In the genomic region with DNA sequence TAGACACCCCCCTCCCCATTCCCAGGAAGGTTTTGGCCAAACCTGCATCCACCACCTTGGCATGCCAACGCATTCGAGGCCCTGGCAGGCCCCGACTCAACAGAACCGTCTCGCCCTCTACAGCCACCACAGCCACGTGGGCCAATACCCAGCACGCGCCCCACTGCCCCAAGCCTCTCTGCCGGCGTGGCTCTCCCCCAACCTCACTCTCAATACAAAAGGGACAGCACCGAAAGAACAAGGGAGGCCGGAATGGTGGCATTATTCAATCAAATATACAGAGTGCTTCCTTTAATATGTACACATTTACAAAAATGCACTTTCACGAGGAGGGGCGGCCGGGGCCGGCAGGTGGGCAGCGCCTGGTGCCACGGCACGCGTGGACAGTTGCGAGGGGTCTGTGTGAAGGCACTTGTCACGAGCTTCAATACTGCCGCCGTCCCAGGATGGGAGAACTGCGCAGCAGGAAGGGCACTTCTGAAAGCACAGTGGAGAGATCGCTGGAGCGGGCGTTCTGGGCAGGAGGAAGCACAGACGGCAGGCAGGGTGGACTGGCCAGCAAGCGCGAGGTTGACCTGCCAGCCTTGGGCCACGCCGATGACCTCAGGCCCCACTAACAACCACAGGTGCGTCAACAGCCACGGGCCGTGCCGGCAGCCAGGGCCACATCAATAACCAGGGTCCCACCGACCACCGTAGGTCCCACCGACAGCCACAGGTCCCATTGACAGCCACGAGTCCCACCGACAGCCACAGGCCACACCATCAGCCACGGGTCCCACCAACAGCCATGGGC, we compare ENCODE assay signal across 35 cellular contexts. TPM values are rescaled to one million over a fixed set of nuclear protein-coding genes. Genes with fewer than 3 reads are reported as not detected.
DNase-seq lines count a peak whose midpoint lies in the region; ATAC-seq and TF ChIP-seq lines count a peak whose summit lies in the region.
"Had no signal": no experiment of that assay in that cellular context is flagged by ENCODE, and none has a peak within 500 bp of the region (broad histone marks: within the 10 kb centered on the region; RNA-seq: fewer than 3 reads in every experiment).

No MANE protein-coding gene starts in this region.

- H3K4me1 Mint-ChIP-seq in endothelial cell (ENCODE audit: unreplicated experiment): no peaks in the 10 kb centered on the region
- H3K4me1 Mint-ChIP-seq: activated CD4-positive, alpha-beta memory T cell treated with anti-CD3 and anti-CD28 coated beads, Interleukin-2, amount 10 ng/mL, durations not matched to agents 7 days and 5 days; activated naive CD4-positive, alpha-beta T cell treated with anti-CD3 and anti-CD28 coated beads, Interleukin-2, amount 10 ng/mL, durations not matched to agents 7 days and 5 days; brain; CD4-positive, CD25-positive, alpha-beta regulatory T cell; stimulated activated effector memory CD8-positive, alpha-beta T cell treated with anti-CD3 and anti-CD28 coated beads, Interleukin-12 subunit alpha, Interleukin-12 subunit beta, amount 100 ng/mL, for 72 hours; T-helper 17 cell had no signal

- H3K4me2 ChIP-seq in osteoblast (ENCODE audit: insufficient read depth, low read length): no peak overlapping the region
- H3K4me2 ChIP-seq: A549 had no signal

- intact Hi-C loops in right cardiac atrium (cut with DNase I) (no loop called here), cardiac septum (cut with DNase I) (no loop called here)

- ATAC-seq in right cardiac atrium: no peak
- ATAC-seq: A549; activated CD4-positive, CD25-positive, alpha-beta regulatory T cell treated with anti-CD3 and anti-CD28 coated beads, Interleukin-2, amount 50 U/mL, for 24 hours; pancreas; sciatic nerve; SK-N-SH treated with all-trans-retinoic acid at 6 μM for 48 hours; stimulated activated effector memory CD8-positive, alpha-beta T cell treated with anti-CD3 and anti-CD28 coated beads, Interleukin-12 subunit alpha, Interleukin-12 subunit beta, amount 100 ng/mL, for 72 hours; T-helper 17 cell had no signal

- H3K4me1 ChIP-seq in right cardiac atrium (ENCODE audit: control insufficient read depth, insufficient read depth, low read length) (no peaks in the 10 kb centered on the region), osteoblast (ENCODE audit: insufficient read depth, low read length) (no peaks in the 10 kb centered on the region)
- H3K4me1 ChIP-seq: A549, adrenal gland, pancreas had no signal

- H3K27ac ChIP-seq in right cardiac atrium (ENCODE audit: low read length) (no peak overlapping the region), osteoblast (ENCODE audit: low read depth, low read length) (no peak overlapping the region)
- H3K27ac ChIP-seq: A549, adrenal gland, dorsolateral prefrontal cortex, pancreas had no signal

- H3K4me3 ChIP-seq in right cardiac atrium (ENCODE audit: low read length): no peak overlapping the region
- H3K4me3 ChIP-seq in osteoblast (ENCODE audit: insufficient read depth, low read length): no peak overlapping the region
- H3K4me3 ChIP-seq: A549, adrenal gland, dorsolateral prefrontal cortex, pancreas had no signal

- H3K27me3 ChIP-seq in right cardiac atrium (ENCODE audit: control insufficient read depth, insufficient read depth) (no peaks in the 10 kb centered on the region), osteoblast (ENCODE audit: insufficient read depth, low read length) (no peaks in the 10 kb centered on the region)
- H3K27me3 ChIP-seq: dorsolateral prefrontal cortex, pancreas had no signal

- peak overlapping the region; percentile 80 for H3K4me3 Mint-ChIP-seq in endothelial cell (ENCODE audit: unreplicated experiment)
- H3K4me3 Mint-ChIP-seq: activated CD4-positive, alpha-beta memory T cell treated with anti-CD3 and anti-CD28 coated beads, Interleukin-2, amount 10 ng/mL, durations not matched to agents 7 days and 5 days; activated naive CD4-positive, alpha-beta T cell treated with anti-CD3 and anti-CD28 coated beads, Interleukin-2, amount 10 ng/mL, durations not matched to agents 7 days and 5 days; activated T-helper 1 cell treated with anti-CD3 and anti-CD28 coated beads, Interleukin-12 subunit alpha, Interleukin-12 subunit beta, Interleukin-2, Interleukin-4 antibody, amounts not matched to agents 30 ng/mL and 10 ng/mL and 1 ng/mL, durations not matched to agents 14 hours and 24 hours and 36 hours; brain; CD4-positive, CD25-positive, alpha-beta regulatory T cell; nephron progenitor cell; stimulated activated effector memory CD8-positive, alpha-beta T cell treated with anti-CD3 and anti-CD28 coated beads, Interleukin-12 subunit alpha, Interleukin-12 subunit beta, amount 100 ng/mL, for 72 hours; T-helper 17 cell had no signal

- TF ChIP-seq CTCF in endothelial cell (IDR thresholded peaks at IDR 0.05; ENCODE audit: unreplicated experiment) (no peak), osteoblast (IDR thresholded peaks at IDR 0.05; ENCODE audit: extremely low read depth, low read depth, low read length) (no peak)

- H3K36me3 Mint-ChIP-seq in endothelial cell (ENCODE audit: low read depth, unreplicated experiment): peaks cover 33% of the 10 kb centered on the region
- H3K36me3 Mint-ChIP-seq: activated naive CD4-positive, alpha-beta T cell treated with anti-CD3 and anti-CD28 coated beads, Interleukin-2, amount 10 ng/mL, durations not matched to agents 7 days and 5 days; CD4-positive, CD25-positive, alpha-beta regulatory T cell; stimulated activated effector memory CD8-positive, alpha-beta T cell treated with anti-CD3 and anti-CD28 coated beads, Interleukin-12 subunit alpha, Interleukin-12 subunit beta, amount 100 ng/mL, for 72 hours had no signal

- H3K36me3 ChIP-seq in osteoblast (ENCODE audit: insufficient read depth, low read length): no peaks in the 10 kb centered on the region
- H3K36me3 ChIP-seq: adrenal gland, pancreas had no signal

- no peak overlapping the region for H2AFZ ChIP-seq in osteoblast (ENCODE audit: low read length)

- peak overlapping the region; percentile 14 for H3K27ac Mint-ChIP-seq in endothelial cell (ENCODE audit: unreplicated experiment)
- H3K27ac Mint-ChIP-seq: activated CD4-positive, alpha-beta memory T cell treated with anti-CD3 and anti-CD28 coated beads, Interleukin-2, amount 10 ng/mL, durations not matched to agents 7 days and 5 days; activated naive CD4-positive, alpha-beta T cell treated with anti-CD3 and anti-CD28 coated beads, Interleukin-2, amount 10 ng/mL, durations not matched to agents 7 days and 5 days; activated T-helper 1 cell treated with anti-CD3 and anti-CD28 coated beads, Interleukin-12 subunit alpha, Interleukin-12 subunit beta, Interleukin-2, Interleukin-4 antibody, amounts not matched to agents 30 ng/mL and 10 ng/mL and 1 ng/mL, durations not matched to agents 14 hours and 24 hours and 36 hours; brain; nephron progenitor cell; stimulated activated effector memory CD8-positive, alpha-beta T cell treated with anti-CD3 and anti-CD28 coated beads, Interleukin-12 subunit alpha, Interleukin-12 subunit beta, amount 100 ng/mL, for 72 hours; T-helper 17 cell had no signal

- no peaks in the 10 kb centered on the region for H3K9me3 ChIP-seq in right cardiac atrium (ENCODE audit: control insufficient read depth, low read length)
- peaks cover 8% of the 10 kb centered on the region for H3K9me3 ChIP-seq in osteoblast (ENCODE audit: low read depth, low read length)
- H3K9me3 ChIP-seq: pancreas had no signal

- no peaks in the 10 kb centered on the region for H3K79me2 ChIP-seq in osteoblast (ENCODE audit: insufficient read depth, low read length)

- WGBS in right cardiac atrium: 90% methylated on average over 43 of the region's 43 CpGs

- peaks cover 20% of the 10 kb centered on the region for H3K27me3 Mint-ChIP-seq in endothelial cell (ENCODE audit: unreplicated experiment)
- H3K27me3 Mint-ChIP-seq: activated CD4-positive, alpha-beta memory T cell treated with anti-CD3 and anti-CD28 coated beads, Interleukin-2, amount 10 ng/mL, durations not matched to agents 7 days and 5 days; brain; CD4-positive, CD25-positive, alpha-beta regulatory T cell; T-helper 17 cell had no signal

- DNase-seq in right cardiac atrium (peak in 2 of 3 donors; percentile 34 to 57), cardiac septum (ENCODE audit: low spot score) (no peak), endothelial cell (ENCODE audit: low spot score) (no peak), osteoblast (ENCODE audit: insufficient read length, low spot score, missing footprints) (peak; percentile 72), NCI-H446 treated with DMSO at 0.1 percent for 48 hours (lab: John Stamatoyannopoulos, UW) (no peak), NCI-H510A (lab: John Stamatoyannopoulos, UW) (no peak), amniotic stem cell (lab: John Stamatoyannopoulos, UW) (no peak)
- no peak for DNase-seq in stimulated activated CD4-positive, alpha-beta T cell treated with anti-CD3 and anti-CD28 coated beads, Interleukin-15, amount 100 ng/mL, for 24 hours
- DNase-seq: activated CD4-positive, alpha-beta memory T cell treated with anti-CD3 and anti-CD28 coated beads, Interleukin-2, amount 10 ng/mL, durations not matched to agents 7 days and 5 days; activated CD8-positive, alpha-beta memory T cell treated with anti-CD3 and anti-CD28 coated beads, Interleukin-2, amount 50 U/mL, for 48 hours; activated naive CD4-positive, alpha-beta T cell treated with anti-CD3 and anti-CD28 coated beads, Interleukin-2, amount 10 ng/mL, durations not matched to agents 7 days and 5 days; adrenal gland; CD4-positive, CD25-positive, alpha-beta regulatory T cell; cerebellar nuclear complex; DND-41; GOT3; hippocampal formation; mesenchymal stem cell; NCI-H1092 treated with DMSO at 0.1 percent for 48 hours; NCI-H1694 treated with DMSO at 0.1 percent for 48 hours; NCI-H446; NCI-H82; nephron progenitor cell; stimulated activated CD4-positive, alpha-beta T cell treated with anti-CD3 and anti-CD28 coated beads, Interleukin-4, amount 100 ng/mL, for 4 hours had no signal

- no peaks in the 10 kb centered on the region for H3K9me3 Mint-ChIP-seq in endothelial cell (ENCODE audit: unreplicated experiment)

- no peaks in the 10 kb centered on the region for H4K20me1 ChIP-seq in osteoblast (ENCODE audit: insufficient read depth, low read length)

RNA-seq across cellular contexts. Expression of a gene that starts 26.9 kb away (rescaled TPM):
- total RNA-seq in right cardiac atrium: 10 to 100 TPM; 16.5 to 21.3 (median 17.4) TPM
- polyA plus RNA-seq in right cardiac atrium: 17.8 TPM
- 36.7 TPM for total RNA-seq in cardiac septum
- total RNA-seq in endothelial cell (ENCODE audit: unreplicated experiment): 280 TPM
- 1.8 and 3.3 TPM in 2 replicates for total RNA-seq in osteoblast
- total RNA-seq: RPMI7951 had no signal

RNA-seq across cellular contexts. Expression of a gene that starts 39.4 kb away (rescaled TPM):
- total RNA-seq in right cardiac atrium: 10 to 100 TPM; 23.9 to 35.5 (median 32.0) TPM
- polyA plus RNA-seq in right cardiac atrium: 31.4 TPM
- 27.1 TPM for total RNA-seq in cardiac septum
- total RNA-seq in endothelial cell (ENCODE audit: unreplicated experiment): 135 TPM
- 13.6 and 15.9 TPM in 2 replicates for total RNA-seq in osteoblast

Comparison
In these comparisons a context has a peak if more than half of its experiments do, and no peak if none do; other contexts are left out.
1. DNase-seq: peak in right cardiac atrium (2 of 3) and osteoblast (single experiment); none in cardiac septum (single experiment), endothelial cell (single experiment), NCI-H446 treated with DMSO at 0.1 percent for 48 hours (single experiment), stimulated activated CD4-positive, alpha-beta T cell treated with anti-CD3 and anti-CD28 coated beads, Interleukin-15, amount 100 ng/mL, for 24 hours (single experiment), NCI-H510A (single experiment) and amniotic stem cell (single experiment).